ENCODE assay signal across 1 cellular context in genomic region chr17:37168731-37169353, GRCh38.
TF ChIP-seq lines count a peak whose summit lies in the region.

No MANE protein-coding gene starts in this region.

TF ChIP-seq in H1, 55 proteins besides CTCF, POLR2A, EP300 and RAD21 (continued from another document):
- no peak for TF ChIP-seq CHD7 (IDR thresholded peaks at IDR 0.05; ENCODE audit: insufficient replicate concordance, low read length)
- TF ChIP-seq HDAC6 (IDR thresholded peaks at IDR 0.05; ENCODE audit: low read depth, low read length): no peak
- TF ChIP-seq RBBP5 (IDR thresholded peaks at IDR 0.05; ENCODE audit: borderline replicate concordance, low read depth, low read length): no peak
- TF ChIP-seq NANOG (IDR thresholded peaks at IDR 0.05; ENCODE audit: insufficient read depth, low read depth, low read length, poor library complexity, severe bottlenecking): no peak
- no peak for TF ChIP-seq TEAD4 (IDR thresholded peaks at IDR 0.05; ENCODE audit: low read depth, low read length)
- no peak for TF ChIP-seq SUZ12 (IDR thresholded peaks at IDR 0.05; ENCODE audit: low read length)
- TF ChIP-seq BRCA1 (IDR thresholded peaks at IDR 0.05; ENCODE audit: low read depth, low read length): no peak
- TF ChIP-seq CHD1 (IDR thresholded peaks at IDR 0.05; ENCODE audit: low read depth, low read length): no peak
- no peak for TF ChIP-seq TAF1 (IDR thresholded peaks at IDR 0.05; ENCODE audit: low read depth, low read length)
- no peak for TF ChIP-seq BACH1 (IDR thresholded peaks at IDR 0.05; ENCODE audit: low read length)
- no peak for TF ChIP-seq EZH2 (IDR thresholded peaks at IDR 0.05; ENCODE audit: low read depth, low read length, severe bottlenecking)
- no peak for TF ChIP-seq JUND (IDR thresholded peaks at IDR 0.05; ENCODE audit: low read length)
- TF ChIP-seq SIX5 (IDR thresholded peaks at IDR 0.05; ENCODE audit: low read depth, low read length): no peak
